ENCODE assay signal across 30 cellular contexts in the genomic region with DNA sequence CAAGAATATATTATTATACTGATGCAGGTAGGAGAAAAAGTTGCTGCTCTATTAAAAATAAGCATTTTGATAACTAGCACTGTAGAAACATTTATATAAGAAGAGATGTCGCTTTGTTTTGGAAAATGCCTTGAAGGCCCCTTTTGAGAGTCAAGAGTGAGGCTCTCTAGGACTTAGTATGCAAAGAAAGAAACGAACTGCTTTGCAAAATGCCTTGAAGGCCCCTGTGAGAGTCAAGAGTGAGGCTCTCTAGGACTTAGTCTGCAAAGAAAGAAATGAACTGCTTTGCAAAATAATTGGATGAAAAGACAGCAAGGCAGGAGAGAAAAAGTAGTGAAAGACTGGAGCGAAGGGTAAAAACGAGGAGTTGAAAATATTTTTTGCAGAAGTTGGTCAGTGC.
"Had no signal": no experiment of that assay in that cellular context is flagged by ENCODE, and none has a peak within 500 bp of the region (broad histone marks: within the 10 kb centered on the region; RNA-seq: fewer than 3 reads in every experiment).

No MANE protein-coding gene starts in this region.

- ATAC-seq: activated CD4-positive, alpha-beta T cell treated with anti-CD3 and anti-CD28 coated beads for 36 hours; activated CD8-positive, alpha-beta memory T cell treated with anti-CD3 and anti-CD28 coated beads, Interleukin-2, amount 10 ng/mL, durations not matched to agents 7 days and 5 days; activated CD8-positive, alpha-beta T cell treated with anti-CD3 and anti-CD28 coated beads, Interleukin-2, amount 10 ng/mL, durations not matched to agents 7 days and 5 days; activated naive CD8-positive, alpha-beta T cell treated with anti-CD3 and anti-CD28 coated beads, Interleukin-2, amount 50 U/mL, for 24 hours; foreskin keratinocyte; heart right ventricle; left lung; lower lobe of right lung; natural killer cell; right lobe of liver; stimulated activated memory B cell treated with anti-CD40 and anti-IgM and Interleukin-4, amounts not matched to agents 10 μg/mL and 1 μg/mL and 100 μg/mL, for 72 hours; stimulated activated naive CD8-positive, alpha-beta T cell treated with anti-CD3 and anti-CD28 coated beads, Interleukin-15, amount 100 ng/mL, for 72 hours had no signal

- H3K9me3 ChIP-seq: breast epithelium, esophagus muscularis mucosa, heart right ventricle, left lung, lower lobe of right lung, neutrophil, right lobe of liver, vagina had no signal

- H3K27ac Mint-ChIP-seq: activated CD4-positive, alpha-beta T cell treated with anti-CD3 and anti-CD28 coated beads for 36 hours; activated CD8-positive, alpha-beta memory T cell treated with anti-CD3 and anti-CD28 coated beads, Interleukin-2, amount 10 ng/mL, durations not matched to agents 7 days and 5 days; activated CD8-positive, alpha-beta T cell treated with anti-CD3 and anti-CD28 coated beads, Interleukin-2, amount 10 ng/mL, durations not matched to agents 7 days and 5 days; activated naive CD4-positive, alpha-beta T cell treated with anti-CD3 and anti-CD28 coated beads, Interleukin-2, amount 50 U/mL, for 24 hours; activated naive CD8-positive, alpha-beta T cell treated with anti-CD3 and anti-CD28 coated beads, Interleukin-2, amount 50 U/mL, for 24 hours; activated T-helper 2 cell treated with anti-CD3 and anti-CD28 coated beads, Interferon-gamma antibody, Interleukin-2, Interleukin-4, amounts not matched to agents 10 μg/mL and 5 μg/mL and 100 μg/mL, durations not matched to agents 14 hours and 24 hours and 36 hours; dendritic cell treated with granulocyte-macrophage colony-stimulating factor and Interleukin-4, amounts not matched to agents 40 ng/mL and 50 ng/mL, for 4 days; natural killer cell; stimulated activated memory B cell treated with anti-CD40 and anti-IgM and Interleukin-4, amounts not matched to agents 10 μg/mL and 1 μg/mL and 100 μg/mL, for 72 hours; stimulated activated naive CD8-positive, alpha-beta T cell treated with anti-CD3 and anti-CD28 coated beads, Interleukin-15, amount 100 ng/mL, for 72 hours; T-helper 2 cell treated with Interferon-gamma antibody and Interleukin-4, amounts not matched to agents 5 μg/mL and 100 μg/mL, for 36 hours; type B pancreatic cell had no signal

- H3K27ac ChIP-seq: breast epithelium, esophagus muscularis mucosa, foreskin keratinocyte, heart right ventricle, left lung, lower lobe of right lung, neutrophil, vagina had no signal

- H3K36me3 Mint-ChIP-seq: activated CD8-positive, alpha-beta memory T cell treated with anti-CD3 and anti-CD28 coated beads, Interleukin-2, amount 10 ng/mL, durations not matched to agents 7 days and 5 days; activated naive CD4-positive, alpha-beta T cell treated with anti-CD3 and anti-CD28 coated beads, Interleukin-2, amount 50 U/mL, for 24 hours; natural killer cell; stimulated activated memory B cell treated with anti-CD40 and anti-IgM and Interleukin-4, amounts not matched to agents 10 μg/mL and 1 μg/mL and 100 μg/mL, for 72 hours; type B pancreatic cell had no signal

- H3K27me3 Mint-ChIP-seq: activated CD4-positive, alpha-beta T cell treated with anti-CD3 and anti-CD28 coated beads for 36 hours; activated CD8-positive, alpha-beta memory T cell treated with anti-CD3 and anti-CD28 coated beads, Interleukin-2, amount 10 ng/mL, durations not matched to agents 7 days and 5 days; dendritic cell treated with granulocyte-macrophage colony-stimulating factor and Interleukin-4, amounts not matched to agents 40 ng/mL and 50 ng/mL, for 4 days; stimulated activated naive CD8-positive, alpha-beta T cell treated with anti-CD3 and anti-CD28 coated beads, Interleukin-15, amount 100 ng/mL, for 72 hours had no signal

- H3K4me3 ChIP-seq: breast epithelium, esophagus muscularis mucosa, heart right ventricle, left lung, lower lobe of right lung, right lobe of liver, vagina had no signal

- H3K27me3 ChIP-seq: breast epithelium, esophagus muscularis mucosa, foreskin keratinocyte, heart right ventricle, left lung, neutrophil, right lobe of liver, vagina had no signal

- H3K36me3 ChIP-seq: breast epithelium, esophagus muscularis mucosa, heart right ventricle, left lung, lower lobe of right lung, neutrophil, right lobe of liver, vagina had no signal

- H3K9me3 Mint-ChIP-seq: activated naive CD4-positive, alpha-beta T cell treated with anti-CD3 and anti-CD28 coated beads, Interleukin-2, amount 50 U/mL, for 24 hours; activated naive CD8-positive, alpha-beta T cell treated with anti-CD3 and anti-CD28 coated beads, Interleukin-2, amount 50 U/mL, for 24 hours; activated T-helper 2 cell treated with anti-CD3 and anti-CD28 coated beads, Interferon-gamma antibody, Interleukin-2, Interleukin-4, amounts not matched to agents 10 μg/mL and 5 μg/mL and 100 μg/mL, durations not matched to agents 14 hours and 24 hours and 36 hours; dendritic cell treated with granulocyte-macrophage colony-stimulating factor and Interleukin-4, amounts not matched to agents 40 ng/mL and 50 ng/mL, for 4 days; stimulated activated memory B cell treated with anti-CD40 and anti-IgM and Interleukin-4, amounts not matched to agents 10 μg/mL and 1 μg/mL and 100 μg/mL, for 72 hours; stimulated activated naive CD8-positive, alpha-beta T cell treated with anti-CD3 and anti-CD28 coated beads, Interleukin-15, amount 100 ng/mL, for 72 hours; T-helper 2 cell treated with Interferon-gamma antibody and Interleukin-4, amounts not matched to agents 5 μg/mL and 100 μg/mL, for 36 hours; type B pancreatic cell had no signal

- H3K4me1 ChIP-seq: breast epithelium, esophagus muscularis mucosa, foreskin keratinocyte, left lung, lower lobe of right lung, vagina had no signal

- H3K4me1 Mint-ChIP-seq: activated CD4-positive, alpha-beta T cell treated with anti-CD3 and anti-CD28 coated beads for 36 hours; activated CD8-positive, alpha-beta memory T cell treated with anti-CD3 and anti-CD28 coated beads, Interleukin-2, amount 10 ng/mL, durations not matched to agents 7 days and 5 days; activated naive CD4-positive, alpha-beta T cell treated with anti-CD3 and anti-CD28 coated beads, Interleukin-2, amount 50 U/mL, for 24 hours; activated naive CD8-positive, alpha-beta T cell treated with anti-CD3 and anti-CD28 coated beads, Interleukin-2, amount 50 U/mL, for 24 hours; natural killer cell; stimulated activated memory B cell treated with anti-CD40 and anti-IgM and Interleukin-4, amounts not matched to agents 10 μg/mL and 1 μg/mL and 100 μg/mL, for 72 hours; stimulated activated naive CD8-positive, alpha-beta T cell treated with anti-CD3 and anti-CD28 coated beads, Interleukin-15, amount 100 ng/mL, for 72 hours had no signal

- DNase-seq: activated CD4-positive, alpha-beta T cell treated with anti-CD3 and anti-CD28 coated beads for 36 hours; activated CD4-positive, CD25-positive, alpha-beta regulatory T cell; activated CD8-positive, alpha-beta memory T cell treated with anti-CD3 and anti-CD28 coated beads, Interleukin-2, amount 10 ng/mL, durations not matched to agents 7 days and 5 days; activated CD8-positive, alpha-beta T cell treated with anti-CD3 and anti-CD28 coated beads, Interleukin-2, amount 10 ng/mL, durations not matched to agents 7 days and 5 days; activated naive CD8-positive, alpha-beta T cell treated with anti-CD3 and anti-CD28 coated beads, Interleukin-2, amount 50 U/mL, for 24 hours; activated T-cell treated with anti-CD3 and anti-CD28 coated beads, Interleukin-2, amount 50 U/mL, for 48 hours; amygdala; central memory CD4-positive, alpha-beta T cell; foreskin keratinocyte; heart right ventricle; left lung; lower lobe of right lung; mesendoderm; natural killer cell; right lobe of liver; stimulated activated CD4-positive, alpha-beta T cell treated with anti-CD3 and anti-CD28 coated beads, Interleukin-12 subunit alpha, Interleukin-12 subunit beta, amount 100 ng/mL, for 4 hours; stimulated activated CD4-positive, alpha-beta T cell treated with anti-CD3 and anti-CD28 coated beads, Interleukin-4, amount 100 ng/mL, for 4 hours; stimulated activated CD8-positive, alpha-beta memory T cell treated with anti-CD3 and anti-CD28 coated beads, Interleukin-4, amount 100 ng/mL, for 48 hours; stimulated activated naive CD8-positive, alpha-beta T cell treated with anti-CD3 and anti-CD28 coated beads, Interleukin-15, amount 100 ng/mL, for 72 hours; substantia nigra had no signal

- H3K4me3 Mint-ChIP-seq: activated CD4-positive, alpha-beta T cell treated with anti-CD3 and anti-CD28 coated beads for 36 hours; activated CD8-positive, alpha-beta memory T cell treated with anti-CD3 and anti-CD28 coated beads, Interleukin-2, amount 10 ng/mL, durations not matched to agents 7 days and 5 days; activated CD8-positive, alpha-beta T cell treated with anti-CD3 and anti-CD28 coated beads, Interleukin-2, amount 10 ng/mL, durations not matched to agents 7 days and 5 days; activated naive CD4-positive, alpha-beta T cell treated with anti-CD3 and anti-CD28 coated beads, Interleukin-2, amount 50 U/mL, for 24 hours; activated naive CD8-positive, alpha-beta T cell treated with anti-CD3 and anti-CD28 coated beads, Interleukin-2, amount 50 U/mL, for 24 hours; dendritic cell treated with granulocyte-macrophage colony-stimulating factor and Interleukin-4, amounts not matched to agents 40 ng/mL and 50 ng/mL, for 4 days; natural killer cell; stimulated activated memory B cell treated with anti-CD40 and anti-IgM and Interleukin-4, amounts not matched to agents 10 μg/mL and 1 μg/mL and 100 μg/mL, for 72 hours; stimulated activated naive CD8-positive, alpha-beta T cell treated with anti-CD3 and anti-CD28 coated beads, Interleukin-15, amount 100 ng/mL, for 72 hours; T-helper 2 cell treated with Interferon-gamma antibody and Interleukin-4, amounts not matched to agents 5 μg/mL and 100 μg/mL, for 36 hours; type B pancreatic cell had no signal
